Comparison of ENCODE assay signal across 1 cellular context in the genomic region with DNA sequence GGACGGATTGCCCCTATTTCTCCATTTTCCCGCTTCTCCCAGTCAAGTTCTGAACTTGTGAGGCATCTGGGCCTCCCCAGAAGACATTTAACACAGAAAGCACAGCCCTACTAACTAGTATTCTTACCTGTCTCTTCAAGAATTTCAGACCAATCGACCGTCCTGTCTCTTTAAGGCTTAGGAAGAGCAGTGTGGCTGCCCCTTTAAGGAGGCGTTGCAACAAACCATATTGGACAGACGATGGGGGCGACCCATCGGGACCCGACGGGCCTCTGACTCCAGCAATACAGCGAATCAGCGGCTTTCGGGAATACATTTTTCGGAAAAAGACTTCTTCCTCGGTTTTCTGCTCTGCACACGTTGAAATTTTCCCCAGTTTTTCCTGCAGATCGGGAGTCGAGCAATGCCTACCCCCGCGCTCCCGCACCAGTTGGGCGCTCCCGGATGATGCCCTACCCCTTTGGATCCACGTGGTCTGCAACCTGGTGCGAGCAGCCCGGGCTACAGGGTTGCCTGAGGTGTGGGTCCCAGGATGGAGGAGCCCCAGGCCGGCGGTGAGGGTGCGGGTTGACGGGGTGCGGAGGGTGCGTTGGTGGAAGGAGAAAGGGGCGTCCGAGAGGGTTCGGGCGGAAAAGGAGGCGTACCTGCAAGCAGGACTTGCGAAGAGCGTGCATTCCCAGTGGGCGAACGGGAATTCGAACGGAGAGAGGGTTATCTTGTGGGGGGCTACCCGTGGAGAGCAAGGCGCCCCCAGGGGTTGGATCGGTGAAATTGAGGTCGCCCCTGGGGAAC.
TF ChIP-seq lines count a peak whose summit lies in the region.

A gene with protein sequence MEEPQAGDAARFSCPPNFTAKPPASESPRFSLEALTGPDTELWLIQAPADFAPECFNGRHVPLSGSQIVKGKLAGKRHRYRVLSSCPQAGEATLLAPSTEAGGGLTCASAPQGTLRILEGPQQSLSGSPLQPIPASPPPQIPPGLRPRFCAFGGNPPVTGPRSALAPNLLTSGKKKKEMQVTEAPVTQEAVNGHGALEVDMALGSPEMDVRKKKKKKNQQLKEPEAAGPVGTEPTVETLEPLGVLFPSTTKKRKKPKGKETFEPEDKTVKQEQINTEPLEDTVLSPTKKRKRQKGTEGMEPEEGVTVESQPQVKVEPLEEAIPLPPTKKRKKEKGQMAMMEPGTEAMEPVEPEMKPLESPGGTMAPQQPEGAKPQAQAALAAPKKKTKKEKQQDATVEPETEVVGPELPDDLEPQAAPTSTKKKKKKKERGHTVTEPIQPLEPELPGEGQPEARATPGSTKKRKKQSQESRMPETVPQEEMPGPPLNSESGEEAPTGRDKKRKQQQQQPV (plus strand): TSS at position 480 of the 792 bp plus-strand sequence. CDS start 53 bp downstream, at position 533.

TF ChIP-seq in WTC11, 78 proteins besides CTCF, POLR2A, EP300 and RAD21 (continued from another document and continues in another):
- TF ChIP-seq, protein P1, sequence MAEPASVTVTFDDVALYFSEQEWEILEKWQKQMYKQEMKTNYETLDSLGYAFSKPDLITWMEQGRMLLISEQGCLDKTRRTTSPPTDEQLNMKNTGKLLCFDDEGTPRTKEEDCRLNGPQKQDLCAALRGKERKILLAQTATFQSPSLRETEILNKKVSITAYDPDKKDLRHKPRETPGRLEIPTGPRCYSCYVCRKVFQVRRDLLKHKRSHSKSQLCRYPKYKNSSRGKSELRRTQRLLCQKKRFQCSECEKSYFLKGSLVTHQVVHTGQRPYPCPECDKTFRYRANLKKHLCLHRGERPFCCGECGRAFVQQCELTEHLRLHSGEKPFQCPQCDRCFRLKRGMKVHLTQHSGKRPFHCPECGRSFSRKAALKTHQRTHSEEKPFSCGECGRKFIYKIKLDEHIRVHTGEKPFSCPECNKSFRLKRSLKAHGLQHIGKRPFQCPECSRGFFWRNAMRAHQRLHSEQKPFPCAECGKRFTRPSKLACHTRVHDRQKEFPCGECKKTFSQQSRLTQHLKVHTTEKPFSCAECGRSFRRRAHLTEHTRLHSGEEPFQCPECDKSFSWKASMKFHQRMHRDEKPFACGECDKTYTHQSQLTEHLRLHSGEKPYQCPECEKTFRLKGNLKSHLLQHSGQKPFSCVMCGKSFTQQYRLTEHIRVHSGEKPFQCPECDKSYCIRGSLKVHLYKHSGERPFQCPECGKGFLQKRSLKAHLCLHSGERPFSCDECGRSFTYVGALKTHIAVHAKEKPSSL (CRISPR knock-in tag; conservative IDR thresholded peaks at IDR 0.05), result no peak
- TF ChIP-seq, protein P2, sequence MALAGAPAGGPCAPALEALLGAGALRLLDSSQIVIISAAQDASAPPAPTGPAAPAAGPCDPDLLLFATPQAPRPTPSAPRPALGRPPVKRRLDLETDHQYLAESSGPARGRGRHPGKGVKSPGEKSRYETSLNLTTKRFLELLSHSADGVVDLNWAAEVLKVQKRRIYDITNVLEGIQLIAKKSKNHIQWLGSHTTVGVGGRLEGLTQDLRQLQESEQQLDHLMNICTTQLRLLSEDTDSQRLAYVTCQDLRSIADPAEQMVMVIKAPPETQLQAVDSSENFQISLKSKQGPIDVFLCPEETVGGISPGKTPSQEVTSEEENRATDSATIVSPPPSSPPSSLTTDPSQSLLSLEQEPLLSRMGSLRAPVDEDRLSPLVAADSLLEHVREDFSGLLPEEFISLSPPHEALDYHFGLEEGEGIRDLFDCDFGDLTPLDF (CRISPR knock-in tag; IDR thresholded peaks at IDR 0.05), result 0 out of 2 replicates have a peak, but pooled peaks have one; percentile 33
- TF ChIP-seq, protein P3, sequence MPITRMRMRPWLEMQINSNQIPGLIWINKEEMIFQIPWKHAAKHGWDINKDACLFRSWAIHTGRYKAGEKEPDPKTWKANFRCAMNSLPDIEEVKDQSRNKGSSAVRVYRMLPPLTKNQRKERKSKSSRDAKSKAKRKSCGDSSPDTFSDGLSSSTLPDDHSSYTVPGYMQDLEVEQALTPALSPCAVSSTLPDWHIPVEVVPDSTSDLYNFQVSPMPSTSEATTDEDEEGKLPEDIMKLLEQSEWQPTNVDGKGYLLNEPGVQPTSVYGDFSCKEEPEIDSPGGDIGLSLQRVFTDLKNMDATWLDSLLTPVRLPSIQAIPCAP (CRISPR knock-in tag; IDR thresholded peaks at IDR 0.05), result no peak
- TF ChIP-seq GABPB1 (CRISPR knock-in tag; IDR thresholded peaks at IDR 0.05) (no peak), ZBTB21 (CRISPR knock-in tag; IDR thresholded peaks at IDR 0.05; ENCODE audit: borderline replicate concordance) (no peak; the same call in 1 of the 2 replicates), NR2C2 (CRISPR knock-in tag; IDR thresholded peaks at IDR 0.05) (no peak), CBFB (CRISPR knock-in tag; IDR thresholded peaks at IDR 0.05; ENCODE audit: low read depth) (no peak), SOX15 (CRISPR knock-in tag; IDR thresholded peaks at IDR 0.05) (no peak), ZNF219 (CRISPR knock-in tag; IDR thresholded peaks at IDR 0.05; ENCODE audit: borderline replicate concordance) (no peak), FOXK1 (CRISPR knock-in tag; IDR thresholded peaks at IDR 0.05) (peak; percentile 69), SMAD4 (CRISPR knock-in tag; IDR thresholded peaks at IDR 0.05) (no peak), GTF2I (CRISPR knock-in tag; conservative IDR thresholded peaks at IDR 0.05) (no peak), NR1H2 (CRISPR knock-in tag; IDR thresholded peaks at IDR 0.05) (no peak)
- TF ChIP-seq, protein P4, sequence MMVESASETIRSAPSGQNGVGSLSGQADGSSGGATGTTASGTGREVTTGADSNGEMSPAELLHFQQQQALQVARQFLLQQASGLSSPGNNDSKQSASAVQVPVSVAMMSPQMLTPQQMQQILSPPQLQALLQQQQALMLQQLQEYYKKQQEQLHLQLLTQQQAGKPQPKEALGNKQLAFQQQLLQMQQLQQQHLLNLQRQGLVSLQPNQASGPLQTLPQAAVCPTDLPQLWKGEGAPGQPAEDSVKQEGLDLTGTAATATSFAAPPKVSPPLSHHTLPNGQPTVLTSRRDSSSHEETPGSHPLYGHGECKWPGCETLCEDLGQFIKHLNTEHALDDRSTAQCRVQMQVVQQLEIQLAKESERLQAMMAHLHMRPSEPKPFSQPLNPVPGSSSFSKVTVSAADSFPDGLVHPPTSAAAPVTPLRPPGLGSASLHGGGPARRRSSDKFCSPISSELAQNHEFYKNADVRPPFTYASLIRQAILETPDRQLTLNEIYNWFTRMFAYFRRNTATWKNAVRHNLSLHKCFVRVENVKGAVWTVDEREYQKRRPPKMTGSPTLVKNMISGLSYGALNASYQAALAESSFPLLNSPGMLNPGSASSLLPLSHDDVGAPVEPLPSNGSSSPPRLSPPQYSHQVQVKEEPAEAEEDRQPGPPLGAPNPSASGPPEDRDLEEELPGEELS (CRISPR knock-in tag; IDR thresholded peaks at IDR 0.05), result no peak
- TF ChIP-seq, protein P5, sequence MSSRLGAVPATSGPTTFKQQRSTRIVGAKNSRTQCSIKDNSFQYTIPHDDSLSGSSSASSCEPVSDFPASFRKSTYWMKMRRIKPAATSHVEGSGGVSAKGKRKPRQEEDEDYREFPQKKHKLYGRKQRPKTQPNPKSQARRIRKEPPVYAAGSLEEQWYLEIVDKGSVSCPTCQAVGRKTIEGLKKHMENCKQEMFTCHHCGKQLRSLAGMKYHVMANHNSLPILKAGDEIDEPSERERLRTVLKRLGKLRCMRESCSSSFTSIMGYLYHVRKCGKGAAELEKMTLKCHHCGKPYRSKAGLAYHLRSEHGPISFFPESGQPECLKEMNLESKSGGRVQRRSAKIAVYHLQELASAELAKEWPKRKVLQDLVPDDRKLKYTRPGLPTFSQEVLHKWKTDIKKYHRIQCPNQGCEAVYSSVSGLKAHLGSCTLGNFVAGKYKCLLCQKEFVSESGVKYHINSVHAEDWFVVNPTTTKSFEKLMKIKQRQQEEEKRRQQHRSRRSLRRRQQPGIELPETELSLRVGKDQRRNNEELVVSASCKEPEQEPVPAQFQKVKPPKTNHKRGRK (CRISPR knock-in tag; IDR thresholded peaks at IDR 0.05; ENCODE audit: borderline replicate concordance), result no peak
- TF ChIP-seq, protein P6, sequence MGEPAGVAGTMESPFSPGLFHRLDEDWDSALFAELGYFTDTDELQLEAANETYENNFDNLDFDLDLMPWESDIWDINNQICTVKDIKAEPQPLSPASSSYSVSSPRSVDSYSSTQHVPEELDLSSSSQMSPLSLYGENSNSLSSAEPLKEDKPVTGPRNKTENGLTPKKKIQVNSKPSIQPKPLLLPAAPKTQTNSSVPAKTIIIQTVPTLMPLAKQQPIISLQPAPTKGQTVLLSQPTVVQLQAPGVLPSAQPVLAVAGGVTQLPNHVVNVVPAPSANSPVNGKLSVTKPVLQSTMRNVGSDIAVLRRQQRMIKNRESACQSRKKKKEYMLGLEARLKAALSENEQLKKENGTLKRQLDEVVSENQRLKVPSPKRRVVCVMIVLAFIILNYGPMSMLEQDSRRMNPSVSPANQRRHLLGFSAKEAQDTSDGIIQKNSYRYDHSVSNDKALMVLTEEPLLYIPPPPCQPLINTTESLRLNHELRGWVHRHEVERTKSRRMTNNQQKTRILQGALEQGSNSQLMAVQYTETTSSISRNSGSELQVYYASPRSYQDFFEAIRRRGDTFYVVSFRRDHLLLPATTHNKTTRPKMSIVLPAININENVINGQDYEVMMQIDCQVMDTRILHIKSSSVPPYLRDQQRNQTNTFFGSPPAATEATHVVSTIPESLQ (CRISPR knock-in tag; IDR thresholded peaks at IDR 0.05), result no peak
- TF ChIP-seq, protein P7, sequence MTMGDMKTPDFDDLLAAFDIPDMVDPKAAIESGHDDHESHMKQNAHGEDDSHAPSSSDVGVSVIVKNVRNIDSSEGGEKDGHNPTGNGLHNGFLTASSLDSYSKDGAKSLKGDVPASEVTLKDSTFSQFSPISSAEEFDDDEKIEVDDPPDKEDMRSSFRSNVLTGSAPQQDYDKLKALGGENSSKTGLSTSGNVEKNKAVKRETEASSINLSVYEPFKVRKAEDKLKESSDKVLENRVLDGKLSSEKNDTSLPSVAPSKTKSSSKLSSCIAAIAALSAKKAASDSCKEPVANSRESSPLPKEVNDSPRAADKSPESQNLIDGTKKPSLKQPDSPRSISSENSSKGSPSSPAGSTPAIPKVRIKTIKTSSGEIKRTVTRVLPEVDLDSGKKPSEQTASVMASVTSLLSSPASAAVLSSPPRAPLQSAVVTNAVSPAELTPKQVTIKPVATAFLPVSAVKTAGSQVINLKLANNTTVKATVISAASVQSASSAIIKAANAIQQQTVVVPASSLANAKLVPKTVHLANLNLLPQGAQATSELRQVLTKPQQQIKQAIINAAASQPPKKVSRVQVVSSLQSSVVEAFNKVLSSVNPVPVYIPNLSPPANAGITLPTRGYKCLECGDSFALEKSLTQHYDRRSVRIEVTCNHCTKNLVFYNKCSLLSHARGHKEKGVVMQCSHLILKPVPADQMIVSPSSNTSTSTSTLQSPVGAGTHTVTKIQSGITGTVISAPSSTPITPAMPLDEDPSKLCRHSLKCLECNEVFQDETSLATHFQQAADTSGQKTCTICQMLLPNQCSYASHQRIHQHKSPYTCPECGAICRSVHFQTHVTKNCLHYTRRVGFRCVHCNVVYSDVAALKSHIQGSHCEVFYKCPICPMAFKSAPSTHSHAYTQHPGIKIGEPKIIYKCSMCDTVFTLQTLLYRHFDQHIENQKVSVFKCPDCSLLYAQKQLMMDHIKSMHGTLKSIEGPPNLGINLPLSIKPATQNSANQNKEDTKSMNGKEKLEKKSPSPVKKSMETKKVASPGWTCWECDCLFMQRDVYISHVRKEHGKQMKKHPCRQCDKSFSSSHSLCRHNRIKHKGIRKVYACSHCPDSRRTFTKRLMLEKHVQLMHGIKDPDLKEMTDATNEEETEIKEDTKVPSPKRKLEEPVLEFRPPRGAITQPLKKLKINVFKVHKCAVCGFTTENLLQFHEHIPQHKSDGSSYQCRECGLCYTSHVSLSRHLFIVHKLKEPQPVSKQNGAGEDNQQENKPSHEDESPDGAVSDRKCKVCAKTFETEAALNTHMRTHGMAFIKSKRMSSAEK (CRISPR knock-in tag; IDR thresholded peaks at IDR 0.05; ENCODE audit: borderline replicate concordance), result no peak
- TF ChIP-seq, protein P8, sequence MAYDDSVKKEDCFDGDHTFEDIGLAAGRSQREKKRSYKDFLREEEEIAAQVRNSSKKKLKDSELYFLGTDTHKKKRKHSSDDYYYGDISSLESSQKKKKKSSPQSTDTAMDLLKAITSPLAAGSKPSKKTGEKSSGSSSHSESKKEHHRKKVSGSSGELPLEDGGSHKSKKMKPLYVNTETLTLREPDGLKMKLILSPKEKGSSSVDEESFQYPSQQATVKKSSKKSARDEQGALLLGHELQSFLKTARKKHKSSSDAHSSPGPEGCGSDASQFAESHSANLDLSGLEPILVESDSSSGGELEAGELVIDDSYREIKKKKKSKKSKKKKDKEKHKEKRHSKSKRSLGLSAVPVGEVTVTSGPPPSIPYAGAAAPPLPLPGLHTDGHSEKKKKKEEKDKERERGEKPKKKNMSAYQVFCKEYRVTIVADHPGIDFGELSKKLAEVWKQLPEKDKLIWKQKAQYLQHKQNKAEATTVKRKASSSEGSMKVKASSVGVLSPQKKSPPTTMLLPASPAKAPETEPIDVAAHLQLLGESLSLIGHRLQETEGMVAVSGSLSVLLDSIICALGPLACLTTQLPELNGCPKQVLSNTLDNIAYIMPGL (CRISPR knock-in tag; IDR thresholded peaks at IDR 0.05), result 0 out of 2 replicates have a peak, but pooled peaks have one; percentile 10
- TF ChIP-seq, protein P9, sequence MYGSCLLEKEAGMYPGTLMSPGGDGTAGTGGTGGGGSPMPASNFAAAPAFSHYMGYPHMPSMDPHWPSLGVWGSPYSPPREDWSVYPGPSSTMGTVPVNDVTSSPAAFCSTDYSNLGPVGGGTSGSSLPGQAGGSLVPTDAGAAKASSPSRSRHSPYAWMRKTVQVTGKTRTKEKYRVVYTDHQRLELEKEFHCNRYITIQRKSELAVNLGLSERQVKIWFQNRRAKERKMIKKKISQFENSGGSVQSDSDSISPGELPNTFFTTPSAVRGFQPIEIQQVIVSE (CRISPR knock-in tag; IDR thresholded peaks at IDR 0.05; ENCODE audit: borderline replicate concordance), result no peak
- TF ChIP-seq, protein P10, sequence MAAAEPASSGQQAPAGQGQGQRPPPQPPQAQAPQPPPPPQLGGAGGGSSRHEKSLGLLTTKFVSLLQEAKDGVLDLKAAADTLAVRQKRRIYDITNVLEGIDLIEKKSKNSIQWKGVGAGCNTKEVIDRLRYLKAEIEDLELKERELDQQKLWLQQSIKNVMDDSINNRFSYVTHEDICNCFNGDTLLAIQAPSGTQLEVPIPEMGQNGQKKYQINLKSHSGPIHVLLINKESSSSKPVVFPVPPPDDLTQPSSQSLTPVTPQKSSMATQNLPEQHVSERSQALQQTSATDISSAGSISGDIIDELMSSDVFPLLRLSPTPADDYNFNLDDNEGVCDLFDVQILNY (CRISPR knock-in tag; IDR thresholded peaks at IDR 0.05), result no peak
- TF ChIP-seq, protein P11, sequence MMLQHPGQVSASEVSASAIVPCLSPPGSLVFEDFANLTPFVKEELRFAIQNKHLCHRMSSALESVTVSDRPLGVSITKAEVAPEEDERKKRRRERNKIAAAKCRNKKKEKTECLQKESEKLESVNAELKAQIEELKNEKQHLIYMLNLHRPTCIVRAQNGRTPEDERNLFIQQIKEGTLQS (CRISPR knock-in tag; conservative IDR thresholded peaks at IDR 0.05), result no peak
